In the genomic region with DNA sequence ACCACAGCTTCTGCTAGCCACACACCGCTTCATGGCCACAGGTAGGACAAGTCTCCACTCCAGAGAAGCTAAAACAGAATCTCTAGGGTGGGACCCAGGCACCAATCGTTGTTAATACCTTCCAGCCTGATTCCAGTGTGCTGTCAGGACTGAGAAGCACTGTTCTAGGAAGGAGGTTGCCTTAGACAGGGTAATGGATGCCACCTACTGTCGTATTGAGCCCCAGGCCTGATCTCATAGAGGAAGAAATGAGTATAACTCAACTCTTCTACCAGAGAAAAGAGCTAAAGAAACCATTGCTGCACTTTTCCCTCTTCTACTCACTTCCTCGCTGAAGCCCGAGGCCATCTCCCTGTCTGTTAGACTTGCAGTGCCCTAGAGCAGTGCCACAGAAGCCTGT, we compare ENCODE assay signal across 14 cellular contexts. TPM values are rescaled to one million over a fixed set of nuclear protein-coding genes. Genes with fewer than 3 reads are reported as not detected.
"Had no signal": no experiment of that assay in that cellular context is flagged by ENCODE, and none has a peak within 500 bp of the region (broad histone marks: within the 10 kb centered on the region; RNA-seq: fewer than 3 reads in every experiment).

No MANE protein-coding gene starts in this region.

- H3K27ac Mint-ChIP-seq: activated naive CD8-positive, alpha-beta T cell treated with anti-CD3 and anti-CD28 coated beads, Interleukin-2, amount 10 ng/mL, durations not matched to agents 7 days and 5 days; activated T-helper 1 cell treated with anti-CD3 and anti-CD28 coated beads, Interleukin-12 subunit alpha, Interleukin-12 subunit beta, Interleukin-2, Interleukin-4 antibody, amounts not matched to agents 30 ng/mL and 10 ng/mL and 1 ng/mL, durations not matched to agents 14 hours and 24 hours and 36 hours; brain; naive thymus-derived CD8-positive, alpha-beta T cell; stimulated activated effector memory CD8-positive, alpha-beta T cell treated with anti-CD3 and anti-CD28 coated beads, Interleukin-12 subunit alpha, Interleukin-12 subunit beta, amount 100 ng/mL, for 72 hours; T-helper 2 cell treated with Interferon-gamma antibody and Interleukin-4, amounts not matched to agents 5 μg/mL and 100 μg/mL, for 36 hours had no signal

- H3K27me3 ChIP-seq: gastrocnemius medialis, heart left ventricle had no signal

- H3K27me3 Mint-ChIP-seq: brain had no signal

- H3K4me3 ChIP-seq: gastrocnemius medialis, heart left ventricle had no signal

- H2AFZ ChIP-seq: parathyroid adenoma had no signal

- H3K4me1 Mint-ChIP-seq: activated naive CD8-positive, alpha-beta T cell treated with anti-CD3 and anti-CD28 coated beads, Interleukin-2, amount 10 ng/mL, durations not matched to agents 7 days and 5 days; brain; central memory CD8-positive, alpha-beta T cell; naive thymus-derived CD8-positive, alpha-beta T cell; stimulated activated effector memory CD8-positive, alpha-beta T cell treated with anti-CD3 and anti-CD28 coated beads, Interleukin-12 subunit alpha, Interleukin-12 subunit beta, amount 100 ng/mL, for 72 hours had no signal

- H3K36me3 Mint-ChIP-seq: activated naive CD8-positive, alpha-beta T cell treated with anti-CD3 and anti-CD28 coated beads, Interleukin-2, amount 10 ng/mL, durations not matched to agents 7 days and 5 days; naive thymus-derived CD8-positive, alpha-beta T cell; stimulated activated effector memory CD8-positive, alpha-beta T cell treated with anti-CD3 and anti-CD28 coated beads, Interleukin-12 subunit alpha, Interleukin-12 subunit beta, amount 100 ng/mL, for 72 hours had no signal

- H3K9ac ChIP-seq: parathyroid adenoma had no signal

- H3K4me3 Mint-ChIP-seq: activated naive CD8-positive, alpha-beta T cell treated with anti-CD3 and anti-CD28 coated beads, Interleukin-2, amount 10 ng/mL, durations not matched to agents 7 days and 5 days; activated T-helper 1 cell treated with anti-CD3 and anti-CD28 coated beads, Interleukin-12 subunit alpha, Interleukin-12 subunit beta, Interleukin-2, Interleukin-4 antibody, amounts not matched to agents 30 ng/mL and 10 ng/mL and 1 ng/mL, durations not matched to agents 14 hours and 24 hours and 36 hours; brain; central memory CD8-positive, alpha-beta T cell; naive thymus-derived CD8-positive, alpha-beta T cell; stimulated activated effector memory CD8-positive, alpha-beta T cell treated with anti-CD3 and anti-CD28 coated beads, Interleukin-12 subunit alpha, Interleukin-12 subunit beta, amount 100 ng/mL, for 72 hours; T-helper 2 cell treated with Interferon-gamma antibody and Interleukin-4, amounts not matched to agents 5 μg/mL and 100 μg/mL, for 36 hours had no signal

- ATAC-seq: gastrocnemius medialis; heart left ventricle; naive thymus-derived CD8-positive, alpha-beta T cell; stimulated activated effector memory CD8-positive, alpha-beta T cell treated with anti-CD3 and anti-CD28 coated beads, Interleukin-12 subunit alpha, Interleukin-12 subunit beta, amount 100 ng/mL, for 72 hours had no signal

- H3K27ac ChIP-seq: gastrocnemius medialis, heart left ventricle, parathyroid adenoma had no signal

- H3K4me1 ChIP-seq: gastrocnemius medialis, heart left ventricle, parathyroid adenoma had no signal

- H3K9me3 ChIP-seq: gastrocnemius medialis, heart left ventricle had no signal

- H3K36me3 ChIP-seq: gastrocnemius medialis, heart left ventricle had no signal

- H3K9me3 Mint-ChIP-seq: activated naive CD8-positive, alpha-beta T cell treated with anti-CD3 and anti-CD28 coated beads, Interleukin-2, amount 10 ng/mL, durations not matched to agents 7 days and 5 days; activated T-helper 1 cell treated with anti-CD3 and anti-CD28 coated beads, Interleukin-12 subunit alpha, Interleukin-12 subunit beta, Interleukin-2, Interleukin-4 antibody, amounts not matched to agents 30 ng/mL and 10 ng/mL and 1 ng/mL, durations not matched to agents 14 hours and 24 hours and 36 hours; brain; central memory CD8-positive, alpha-beta T cell; naive thymus-derived CD8-positive, alpha-beta T cell; stimulated activated effector memory CD8-positive, alpha-beta T cell treated with anti-CD3 and anti-CD28 coated beads, Interleukin-12 subunit alpha, Interleukin-12 subunit beta, amount 100 ng/mL, for 72 hours; T-helper 2 cell treated with Interferon-gamma antibody and Interleukin-4, amounts not matched to agents 5 μg/mL and 100 μg/mL, for 36 hours had no signal

- DNase-seq: activated CD4-positive, alpha-beta T cell treated with anti-CD3 and anti-CD28 coated beads, Interleukin-2, amount 50 U/mL, for 1 hour; activated naive CD4-positive, alpha-beta T cell; activated naive CD8-positive, alpha-beta T cell treated with anti-CD3 and anti-CD28 coated beads, Interleukin-2, amount 10 ng/mL, durations not matched to agents 7 days and 5 days; effector CD8-positive, alpha-beta T cell; gastrocnemius medialis; heart left ventricle; naive thymus-derived CD8-positive, alpha-beta T cell had no signal

- H3K79me2 ChIP-seq: parathyroid adenoma had no signal

RNA-seq across cellular contexts. Expression of a gene that starts 31.8 kb away (rescaled TPM):
- total RNA-seq: gastrocnemius medialis, lung microvascular endothelial cell had no signal
